Comparison of ENCODE assay signal across 8 cellular contexts in genomic region chr3:49671291-49672288, GRCh38. TPM values are rescaled to one million over a fixed set of nuclear protein-coding genes. Genes with fewer than 3 reads are reported as not detected.
DNase-seq lines count a peak whose midpoint lies in the region; ATAC-seq, FAIRE-seq and TF ChIP-seq lines count a peak whose summit lies in the region.

No MANE protein-coding gene starts in this region.

- H3K9ac ChIP-seq in Karpas-422 (ENCODE audit: low read length): peak overlapping the region; percentile 16; the same call in 1 of the 2 replicates

- H2AFZ ChIP-seq in Karpas-422 (ENCODE audit: low read length): no peak overlapping the region

- peaks cover 27% of the 10 kb centered on the region for H3K79me2 ChIP-seq in Karpas-422 (ENCODE audit: low read length)

- H4K20me1 ChIP-seq in Karpas-422 (ENCODE audit: insufficient read depth, low read depth, low read length): peaks cover 17% of the 10 kb centered on the region

- FAIRE-seq in pancreas (lab: Jason Lieb, UNC): no peak

- peak overlapping the region; percentile 29 for H3K4me2 ChIP-seq in Karpas-422 (ENCODE audit: low read depth, low read length, poor library complexity, severe bottlenecking)

- TF ChIP-seq CTCF in fibroblast of the aortic adventitia (IDR thresholded peaks at IDR 0.05; ENCODE audit: insufficient read depth, low read length): peak; percentile 88
- peak; percentile 42 to 72 (median 64) for TF ChIP-seq CTCF in pancreas (IDR thresholded peaks at IDR 0.05)

- H3K9me2 ChIP-seq in Karpas-422 (replicated peaks; ENCODE audit: insufficient read depth, low read length): no peaks in the 10 kb centered on the region

- no peaks in the 10 kb centered on the region for H3K9me3 ChIP-seq in Karpas-422 (ENCODE audit: low read length)
- H3K9me3 ChIP-seq in pancreas: no peaks in the 10 kb centered on the region
- H3K9me3 ChIP-seq in aorta (ENCODE audit: control insufficient read depth, low read length): no peaks in the 10 kb centered on the region

- H3K4me3 ChIP-seq in Karpas-422 (ENCODE audit: low read length) (no peak overlapping the region), fibroblast of the aortic adventitia (ENCODE audit: low read depth, low read length) (no peak overlapping the region), pancreas (no peak overlapping the region), aorta (ENCODE audit: low read length in 2 of 2) (no peak overlapping the region)

- H3K27me3 ChIP-seq in Karpas-422 (ENCODE audit: low read length) (no peaks in the 10 kb centered on the region), pancreas (no peaks in the 10 kb centered on the region), aorta (ENCODE audit: control insufficient read depth in 1 of 2, insufficient read depth in 2 of 2, low read length in 1 of 2) (no peaks in the 10 kb centered on the region)

- WGBS in pancreas, 2 donors: 27 to 31% methylated on average over 11 of the region's 11 CpGs
- 40 to 47% methylated on average over 11 of the region's 11 CpGs for WGBS in aorta, 2 donors

- peak; percentile 71 for DNase-seq in CD1c-positive myeloid dendritic cell (ENCODE audit: extremely low spot score)
- DNase-seq in Karpas-422: peak; percentile 92
- DNase-seq in activated T-cell treated with anti-CD3 and anti-CD28 coated beads for 48 hours (ENCODE audit: low read depth): peak; percentile 73
- DNase-seq in fibroblast of the aortic adventitia (ENCODE audit: low read depth): peak; percentile 69
- DNase-seq in pancreas: peak in 5 of 6 donors; percentile 74 to 90 (median 83)
- DNase-seq in aorta: peak; percentile 64 to 86
- no peak for DNase-seq in stimulated activated naive CD4-positive, alpha-beta T cell treated with Interleukin-2 at 50 U/mL for 16 hours (lab: John Stamatoyannopoulos, UW)

- H3K27ac ChIP-seq in Karpas-422 (ENCODE audit: low read length): no peak overlapping the region
- H3K27ac ChIP-seq in pancreas: no peak overlapping the region
- no peak overlapping the region for H3K27ac ChIP-seq in aorta (ENCODE audit: low read depth in 1 of 2, low read length in 2 of 2)

- intact Hi-C loops in pancreas (cut with DNase I) (loop anchor here in 1 of 3 donors (5.0 kb wide), 1 partner anchor 134 kb away; no protein-coding TSS in a partner anchor), aorta (cut with DNase I) (loop anchor here (1.0 to 5.0 kb wide), 3 partner anchors 114 to 132 kb away; partner anchors contain the start of gene BSN (in 1 of the 2))

- H3K36me3 ChIP-seq in Karpas-422 (ENCODE audit: insufficient read depth, low read length) (peaks cover 9% of the 10 kb centered on the region; the same call in 1 of the 2 replicates), pancreas (peaks cover 0 to 6% (median 0%) of the 10 kb centered on the region in 3 donors), aorta (ENCODE audit: control insufficient read depth in 1 of 2, insufficient read depth in 2 of 2, low read length in 1 of 2) (peaks cover 0 to 1% of the 10 kb centered on the region in 2 donors)

- ATAC-seq in pancreas: peak; percentile 35 to 59 (median 56)
- ATAC-seq in aorta (ENCODE audit: low FRiP score): no peak
- no peak for ATAC-seq in HG02763 (IDR thresholded peaks at IDR 0.05; ENCODE audit: unreplicated experiment)

- peaks cover 21% of the 10 kb centered on the region for H3K4me1 ChIP-seq in Karpas-422 (ENCODE audit: low read length)
- peaks cover 6 to 19% (median 10%) of the 10 kb centered on the region in 3 donors for H3K4me1 ChIP-seq in pancreas
- H3K4me1 ChIP-seq in aorta (ENCODE audit: control insufficient read depth in 1 of 2, insufficient read depth in 2 of 2, low read length in 2 of 2): no peaks in the 10 kb centered on the region

RNA-seq across cellular contexts. Expression of gene APEH, which starts 2.6 kb away (rescaled TPM):
- total RNA-seq in Karpas-422 (2014; rRNA removed; shearing (Covaris generic); ENCODE audit: low replicate concordance): 96.3 and 175 TPM in 2 replicates
- total RNA-seq in fibroblast of the aortic adventitia (ENCODE audit: low replicate concordance) (41.1 and 87.7 TPM in 2 replicates), pancreas (10 to 100 TPM; 41.2 to 57.3 (median 49.3) TPM), aorta (10 to 100 TPM; 51.7 to 53.6 TPM)
- polyA plus RNA-seq in pancreas (10 to 100 TPM; 26.1 to 39.3 TPM), aorta (10 to 100 TPM; 30.3 to 47.2 TPM)

RNA-seq across cellular contexts. Expression of gene MST1, which starts 17.7 kb away (rescaled TPM):
- total RNA-seq in Karpas-422 (2014; rRNA removed; shearing (Covaris generic); ENCODE audit: low replicate concordance): 19.8 and 25.6 TPM in 2 replicates
- total RNA-seq in fibroblast of the aortic adventitia (ENCODE audit: low replicate concordance) (2.9 and 4.7 TPM in 2 replicates), pancreas (10 to 100 TPM; 17.2 to 36.5 (median 21.6) TPM), aorta (10 to 100 TPM in 1 of 2 donors, 1 to 10 TPM in 1; 5.3 to 16.9 TPM)
- polyA plus RNA-seq in pancreas (100 to 1,000 TPM in 1 of 2 donors, 10 to 100 TPM in 1; 83.0 to 150 TPM), aorta (10 to 100 TPM in 1 of 2 donors, 1 to 10 TPM in 1; 4.5 to 64.7 TPM)

RNA-seq across cellular contexts. Expression of gene RNF123, which starts 17.8 kb away (rescaled TPM):
- 20.1 and 31.5 TPM in 2 replicates for total RNA-seq in Karpas-422 (2014; rRNA removed; shearing (Covaris generic); ENCODE audit: low replicate concordance)
- 19.4 and 22.7 TPM in 2 replicates for total RNA-seq in fibroblast of the aortic adventitia (ENCODE audit: low replicate concordance)
- total RNA-seq in pancreas: 10 to 100 TPM; 13.5 to 27.6 (median 18.3) TPM
- polyA plus RNA-seq in pancreas: 10 to 100 TPM; 21.8 to 24.3 TPM
- 10 to 100 TPM; 34.7 to 38.1 TPM for total RNA-seq in aorta
- 10 to 100 TPM; 12.5 to 29.8 TPM for polyA plus RNA-seq in aorta

RNA-seq across cellular contexts. Expression of gene AMIGO3, which starts 47.9 kb away (rescaled TPM):
- 3.8 TPM in 1 of 2 replicates, not detected in the other for total RNA-seq in Karpas-422 (2014; rRNA removed; shearing (Covaris generic); ENCODE audit: low replicate concordance)
- total RNA-seq in fibroblast of the aortic adventitia (ENCODE audit: low replicate concordance) (0.27 and 0.65 TPM in 2 replicates), pancreas (not detected), aorta (not detected)
- polyA plus RNA-seq in pancreas (1 to 10 TPM; 3.9 to 4.0 TPM), aorta (1 to 10 TPM in 1 of 2 donors, not detected in 1; 1.1 TPM)

RNA-seq across cellular contexts. Expression of gene GMPPB, which starts 52.2 kb away (rescaled TPM):
- 10.1 and 13.6 TPM in 2 replicates for total RNA-seq in Karpas-422 (2014; rRNA removed; shearing (Covaris generic); ENCODE audit: low replicate concordance)
- total RNA-seq in fibroblast of the aortic adventitia (ENCODE audit: low replicate concordance): 14.3 and 31.0 TPM in 2 replicates
- total RNA-seq in pancreas: 10 to 100 TPM; 22.4 to 46.7 (median 31.4) TPM
- 10 to 100 TPM; 35.9 to 38.1 TPM for polyA plus RNA-seq in pancreas
- total RNA-seq in aorta: 10 to 100 TPM; 29.2 to 39.6 TPM
- polyA plus RNA-seq in aorta: 10 to 100 TPM; 13.4 to 24.6 TPM

Comparison
In these comparisons a context has a peak if more than half of its experiments do, and no peak if none do; other contexts are left out.
1. ATAC-seq: peak in pancreas (4 of 4); none in aorta (single experiment) and HG02763 (single experiment).